15 cellular contexts compared by ENCODE assay signal in genomic region chr12:133180669-133181068, GRCh38. TPM values are rescaled to one million over a fixed set of nuclear protein-coding genes. Genes with fewer than 3 reads are reported as not detected.
DNase-seq lines count a peak whose midpoint lies in the region; ATAC-seq and TF ChIP-seq lines count a peak whose summit lies in the region.
"Had no signal": no experiment of that assay in that cellular context is flagged by ENCODE, and none has a peak within 500 bp of the region (broad histone marks: within the 10 kb centered on the region; RNA-seq: fewer than 3 reads in every experiment).

No MANE protein-coding gene starts in this region.

- H3K9me2 ChIP-seq in MM.1S (replicated peaks; ENCODE audit: insufficient read depth, low read length), result no peaks in the 10 kb centered on the region

- H3K27ac ChIP-seq in IMR-90 (ENCODE audit: insufficient read depth, low read length), result no peak overlapping the region
- H3K27ac ChIP-seq in MM.1S (ENCODE audit: low read length), result no peak overlapping the region

- H4K8ac ChIP-seq in IMR-90 (ENCODE audit: low read depth in 2 of 2, low read length in 2 of 2), result no peak overlapping the region; a peak in 1 of 4 replicates

- H3K36me3 Mint-ChIP-seq in T-helper 2 cell treated with Interferon-gamma antibody and Interleukin-4, amounts not matched to agents 5 μg/mL and 100 μg/mL, for 36 hours (ENCODE audit: low read depth), result peaks cover 55% of the 10 kb centered on the region
- H3K36me3 Mint-ChIP-seq in brain, result peaks cover 50% of the 10 kb centered on the region

- H3K4me3 ChIP-seq in IMR-90 (ENCODE audit: insufficient read depth, low read depth, low read length) (no peak overlapping the region), neuron (ENCODE audit: low read length) (peak overlapping the region; percentile 96), MM.1S (ENCODE audit: low read length) (no peak overlapping the region)

- H3K36me3 ChIP-seq in IMR-90 (ENCODE audit: control insufficient read depth, insufficient read depth, low read length) (peaks cover 23% of the 10 kb centered on the region), neuron (ENCODE audit: insufficient read depth, low read length) (peaks cover 33% of the 10 kb centered on the region), MM.1S (replicated peaks; ENCODE audit: insufficient read depth, low read length) (no peaks in the 10 kb centered on the region)

- no peak overlapping the region for H3K4me2 ChIP-seq in IMR-90 (ENCODE audit: low read depth, low read length)
- H3K4me2 ChIP-seq in MM.1S (ENCODE audit: low read depth, low read length), result no peak overlapping the region

- peaks cover 8% of the 10 kb centered on the region for H3K4me1 Mint-ChIP-seq in T-helper 2 cell treated with Interferon-gamma antibody and Interleukin-4, amounts not matched to agents 5 μg/mL and 100 μg/mL, for 36 hours (ENCODE audit: low read depth)
- H3K4me1 Mint-ChIP-seq in brain, result peaks cover 13% of the 10 kb centered on the region

- no peak overlapping the region for H3K56ac ChIP-seq in IMR-90 (ENCODE audit: extremely low read depth, insufficient read depth, low read length)

- H3F3A ChIP-seq in MM.1S (ENCODE audit: insufficient read depth, low read length), result no peaks in the 10 kb centered on the region

- no peak overlapping the region for H4K91ac ChIP-seq in IMR-90 (ENCODE audit: insufficient read depth, low read depth, low read length)

- no peak for TF ChIP-seq RAD21 in IMR-90 (IDR thresholded peaks at IDR 0.05; ENCODE audit: low read length)

- H3K79me1 ChIP-seq in IMR-90 (ENCODE audit: low read depth in 1 of 2, low read length in 2 of 2), result peaks cover 17 to 19% of the 10 kb centered on the region in 2 experiments

- H3K27me3 ChIP-seq in IMR-90 (ENCODE audit: control insufficient read depth, insufficient read depth, low read length) (no peaks in the 10 kb centered on the region), neuron (ENCODE audit: insufficient read depth, low read length) (no peaks in the 10 kb centered on the region), MM.1S (replicated peaks; ENCODE audit: insufficient read depth, low read length) (no peaks in the 10 kb centered on the region)
- H3K27me3 ChIP-seq: adrenal gland, thyroid gland had no signal

- H3K9ac ChIP-seq in IMR-90 (ENCODE audit: low read depth, low read length) (no peak overlapping the region), MM.1S (ENCODE audit: low read length) (no peak overlapping the region)

- in situ Hi-C loops in IMR-90 (cut with MboI; ENCODE audit: low sequenced_read_pairs), result no loop called here

- H3K79me2 ChIP-seq in MM.1S (ENCODE audit: low read length), result no peaks in the 10 kb centered on the region

- H2AFZ ChIP-seq in IMR-90 (replicated peaks; ENCODE audit: low read length, poor library complexity) (no peak overlapping the region), neuron (ENCODE audit: low read depth, low read length) (peak overlapping the region; percentile 49), MM.1S (ENCODE audit: low read length) (no peak overlapping the region)

- H3K23ac ChIP-seq in IMR-90 (ENCODE audit: low read depth, low read length), result no peak overlapping the region

- BruUV-seq in IMR-90 (replicated peaks; lab: Mats Ljungman, UMichigan), result no TSS peak

- no peak overlapping the region for H3K14ac ChIP-seq in IMR-90 (replicated peaks; ENCODE audit: low read depth, low read length)

- H4K20me1 ChIP-seq in IMR-90 (ENCODE audit: insufficient read depth, low read length) (no peaks in the 10 kb centered on the region), MM.1S (ENCODE audit: insufficient read depth, low read length) (no peaks in the 10 kb centered on the region)

- peak overlapping the region; percentile 4 for H3K27ac Mint-ChIP-seq in T-helper 2 cell treated with Interferon-gamma antibody and Interleukin-4, amounts not matched to agents 5 μg/mL and 100 μg/mL, for 36 hours
- H3K27ac Mint-ChIP-seq in brain, result peak overlapping the region in 2 of 5 experiments; percentile 28 to 77

- no peaks in the 10 kb centered on the region for H3K4me1 ChIP-seq in IMR-90 (ENCODE audit: control insufficient read depth, insufficient read depth, low read length)
- peaks cover 6% of the 10 kb centered on the region for H3K4me1 ChIP-seq in neuron (ENCODE audit: insufficient read depth, low read length)
- H3K4me1 ChIP-seq in MM.1S (ENCODE audit: low read length), result no peaks in the 10 kb centered on the region

- H3K4ac ChIP-seq in IMR-90 (ENCODE audit: low read depth, low read length), result no peak overlapping the region

- H2BK120ac ChIP-seq in IMR-90 (ENCODE audit: low read depth, low read length), result no peak overlapping the region

- H2BK5ac ChIP-seq in IMR-90 (ENCODE audit: low read depth, low read length, poor library complexity, severe bottlenecking), result no peak overlapping the region

- no peak for DNase-seq in T-helper 2 cell treated with Interferon-gamma antibody and Interleukin-4, amounts not matched to agents 5 μg/mL and 100 μg/mL, for 36 hours (ENCODE audit: low spot score)
- DNase-seq in T-helper 2 cell (no peak), IMR-90 (no peak), MM.1S (no peak), HT-29 (ENCODE audit: low spot score) (no peak)

- no peak overlapping the region for H2BK15ac ChIP-seq in IMR-90 (ENCODE audit: low read depth, low read length)

- dilution Hi-C loops in IMR-90 (cut with HindIII; ENCODE audit: low sequenced_read_pairs, unreplicated experiment), result no loop called here

- peaks cover 70% of the 10 kb centered on the region for H3K9me3 Mint-ChIP-seq in T-helper 2 cell treated with Interferon-gamma antibody and Interleukin-4, amounts not matched to agents 5 μg/mL and 100 μg/mL, for 36 hours
- peaks cover 67 to 88% (median 79%) of the 10 kb centered on the region in 5 experiments for H3K9me3 Mint-ChIP-seq in brain

- CTCF ChIA-PET in IMR-90 (lab: Yijun Ruan, JAX), result interaction anchor here (1.0 kb wide), 2 partner anchors 10 to 101 kb away, joined by 3 read pairs; no protein-coding TSS in a partner anchor

- ATAC-seq in IMR-90 (ENCODE audit: low read depth) (no peak), GM18505 (IDR thresholded peaks at IDR 0.05; ENCODE audit: unreplicated experiment) (no peak)

- intact Hi-C loops in IMR-90 (cut with micrococcal nuclease), result loop anchor here (1.0 kb wide), 1 partner anchor 100 kb away; the partner anchor contains the start of gene ZNF140

- no peak for TF ChIP-seq POLR2A in IMR-90 (IDR thresholded peaks at IDR 0.05; ENCODE audit: low read depth, low read length)
- no peak for TF ChIP-seq POLR2A in GM18505 (IDR thresholded peaks at IDR 0.05; ENCODE audit: borderline replicate concordance, extremely low read depth, insufficient read depth, insufficient read length)

- no peak overlapping the region for H4K5ac ChIP-seq in IMR-90 (ENCODE audit: low read depth, low read length)

- H3K9me3 ChIP-seq in IMR-90 (ENCODE audit: control insufficient read depth, insufficient read depth, low read length) (peaks cover 26% of the 10 kb centered on the region), neuron (ENCODE audit: low read length) (peaks cover 41% of the 10 kb centered on the region), MM.1S (replicated peaks; ENCODE audit: insufficient read depth, low read length) (no peaks in the 10 kb centered on the region)
- H3K9me3 ChIP-seq: thyroid gland had no signal

- no peak for TF ChIP-seq CTCF in IMR-90 (conservative IDR thresholded peaks at IDR 0.05; ENCODE audit: low read depth, low read length)
- TF ChIP-seq CTCF in brain (conservative IDR thresholded peaks at IDR 0.05), result no peak
- TF ChIP-seq CTCF in MM.1S (IDR thresholded peaks at IDR 0.05; ENCODE audit: low read length), result no peak

- no peak overlapping the region for H3K18ac ChIP-seq in IMR-90 (ENCODE audit: low read depth, low read length)

- POLR2A ChIA-PET in IMR-90 (lab: Charles Lee; ENCODE audit: unreplicated experiment), result no interaction called here

- no CpG with 5 or more reads among the region's 8 CpGs for WGBS in IMR-90 (ENCODE audit: extremely low coverage in 2 of 2, insufficient read length in 1 of 2), 2 experiments

- H3K9me1 ChIP-seq in IMR-90 (ENCODE audit: insufficient read depth, low read length), result no peaks in the 10 kb centered on the region

- no peak overlapping the region for H2BK20ac ChIP-seq in IMR-90 (ENCODE audit: low read depth, low read length)

- H2AK5ac ChIP-seq in IMR-90 (ENCODE audit: low read depth, low read length), result no peak overlapping the region

- H3K27me3 Mint-ChIP-seq in T-helper 2 cell treated with Interferon-gamma antibody and Interleukin-4, amounts not matched to agents 5 μg/mL and 100 μg/mL, for 36 hours (ENCODE audit: low read depth), result no peaks in the 10 kb centered on the region
- H3K27me3 Mint-ChIP-seq in brain, result peaks cover 14% of the 10 kb centered on the region

- no peak overlapping the region for H3K4me3 Mint-ChIP-seq in T-helper 2 cell treated with Interferon-gamma antibody and Interleukin-4, amounts not matched to agents 5 μg/mL and 100 μg/mL, for 36 hours
- peak overlapping the region; percentile 65 to 96 (median 75) for H3K4me3 Mint-ChIP-seq in brain

- H2AK9ac ChIP-seq in IMR-90 (replicated peaks; ENCODE audit: low read depth, low read length, poor library complexity), result no peak overlapping the region

RNA-seq across cellular contexts. Expression of gene ZNF268, which starts 0.6 kb away (rescaled TPM):
- total RNA-seq in IMR-90 (2012; rRNA removed), result 31.1 and 54.5 TPM in 2 replicates
- polyA plus RNA-seq in IMR-90 (2012; rRNA removed) (5.8 and 6.7 TPM in 2 replicates), brain (ENCODE audit: insufficient read depth, low read depth, low replicate concordance) (3.1 TPM)
- polyA plus RNA-seq in IMR-90 (2012; cell fraction: cytosol; rRNA removed), result 2.2 and 4.6 TPM in 2 replicates
- polyA plus RNA-seq in IMR-90 (2012; cell fraction: nucleus; rRNA removed; ENCODE audit: low replicate concordance), result 5.8 and 7.3 TPM in 2 replicates
- 8.9 and 21.8 TPM in 2 replicates for total RNA-seq in HT-29 (2014; rRNA removed; shearing (Covaris generic))

RNA-seq across cellular contexts. Expression of gene ZNF10, which starts 50.2 kb away (rescaled TPM):
- 5.3 and 6.1 TPM in 2 replicates for total RNA-seq in IMR-90 (2012; rRNA removed)
- polyA plus RNA-seq in IMR-90 (2012; rRNA removed), result 3.3 and 4.1 TPM in 2 replicates
- 1.3 and 1.7 TPM in 2 replicates for polyA plus RNA-seq in IMR-90 (2012; cell fraction: cytosol; rRNA removed)
- polyA plus RNA-seq in IMR-90 (2012; cell fraction: nucleus; rRNA removed; ENCODE audit: low replicate concordance), result 4.3 and 21.3 TPM in 2 replicates
- 3.6 TPM for polyA plus RNA-seq in brain (ENCODE audit: insufficient read depth, low read depth, low replicate concordance)
- total RNA-seq in HT-29 (2014; rRNA removed; shearing (Covaris generic)), result 1.2 and 2.5 TPM in 2 replicates

RNA-seq across cellular contexts. Expression of gene ZNF891, which starts 50.6 kb away (rescaled TPM):
- 0.36 and 0.56 TPM in 2 replicates for total RNA-seq in IMR-90 (2012; rRNA removed)
- polyA plus RNA-seq in IMR-90 (2012; rRNA removed), result 0.17 and 0.26 TPM in 2 replicates
- polyA plus RNA-seq in IMR-90 (2012; cell fraction: cytosol; rRNA removed), result 0.03 and 0.05 TPM in 2 replicates
- 0.15 and 0.96 TPM in 2 replicates for polyA plus RNA-seq in IMR-90 (2012; cell fraction: nucleus; rRNA removed; ENCODE audit: low replicate concordance)
- polyA plus RNA-seq in brain (ENCODE audit: insufficient read depth, low read depth, low replicate concordance), result 0.36 TPM
- total RNA-seq in HT-29 (2014; rRNA removed; shearing (Covaris generic)), result 0.50 and 0.61 TPM in 2 replicates

RNA-seq across cellular contexts. Expression of gene ANHX, which starts 55.0 kb away (rescaled TPM):
- not detected in 2 replicates for total RNA-seq in IMR-90 (2012; rRNA removed)
- polyA plus RNA-seq in IMR-90 (2012; rRNA removed), result not detected in 2 replicates
- polyA plus RNA-seq in IMR-90 (2012; cell fraction: cytosol; rRNA removed), result not detected in 2 replicates
- not detected in 2 replicates for polyA plus RNA-seq in IMR-90 (2012; cell fraction: nucleus; rRNA removed; ENCODE audit: low replicate concordance)
- not detected for polyA plus RNA-seq in brain (ENCODE audit: insufficient read depth, low read depth, low replicate concordance)
- not detected in 2 replicates for total RNA-seq in HT-29 (2014; rRNA removed; shearing (Covaris generic))
- total RNA-seq: adrenal gland, dermis blood vessel endothelial cell, fibroblast of villous mesenchyme, myocyte, RPMI7951 had no signal
- polyA plus RNA-seq: adrenal gland, small intestine had no signal
